ENCODE assay signal across 1 cellular context in the genomic region with DNA sequence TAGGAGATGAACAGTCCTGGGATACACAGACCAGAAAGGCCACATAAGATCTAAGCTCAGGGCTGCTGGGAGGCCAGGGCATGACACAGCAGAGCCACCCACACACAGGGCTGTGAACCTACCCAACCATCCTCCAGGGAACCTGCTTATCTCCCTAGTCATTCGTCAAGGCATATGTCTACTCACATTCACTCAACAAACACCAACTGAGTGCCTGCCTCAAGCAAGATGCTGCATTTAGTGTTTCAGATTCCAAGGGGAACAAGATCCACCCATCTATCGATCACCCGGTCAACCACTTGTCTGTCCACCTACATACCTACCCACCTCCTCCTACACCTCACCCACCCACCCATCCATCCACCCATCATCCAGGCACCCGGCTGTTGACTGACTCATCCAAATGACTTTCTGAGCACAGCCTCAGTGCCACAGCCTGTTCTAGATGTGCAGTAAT.
TF ChIP-seq lines count a peak whose summit lies in the region.

No MANE protein-coding gene starts in this region.

TF ChIP-seq in K562, 482 proteins besides CTCF, POLR2A, EP300 and RAD21 (continued from another document):
- TF ChIP-seq, protein P1, sequence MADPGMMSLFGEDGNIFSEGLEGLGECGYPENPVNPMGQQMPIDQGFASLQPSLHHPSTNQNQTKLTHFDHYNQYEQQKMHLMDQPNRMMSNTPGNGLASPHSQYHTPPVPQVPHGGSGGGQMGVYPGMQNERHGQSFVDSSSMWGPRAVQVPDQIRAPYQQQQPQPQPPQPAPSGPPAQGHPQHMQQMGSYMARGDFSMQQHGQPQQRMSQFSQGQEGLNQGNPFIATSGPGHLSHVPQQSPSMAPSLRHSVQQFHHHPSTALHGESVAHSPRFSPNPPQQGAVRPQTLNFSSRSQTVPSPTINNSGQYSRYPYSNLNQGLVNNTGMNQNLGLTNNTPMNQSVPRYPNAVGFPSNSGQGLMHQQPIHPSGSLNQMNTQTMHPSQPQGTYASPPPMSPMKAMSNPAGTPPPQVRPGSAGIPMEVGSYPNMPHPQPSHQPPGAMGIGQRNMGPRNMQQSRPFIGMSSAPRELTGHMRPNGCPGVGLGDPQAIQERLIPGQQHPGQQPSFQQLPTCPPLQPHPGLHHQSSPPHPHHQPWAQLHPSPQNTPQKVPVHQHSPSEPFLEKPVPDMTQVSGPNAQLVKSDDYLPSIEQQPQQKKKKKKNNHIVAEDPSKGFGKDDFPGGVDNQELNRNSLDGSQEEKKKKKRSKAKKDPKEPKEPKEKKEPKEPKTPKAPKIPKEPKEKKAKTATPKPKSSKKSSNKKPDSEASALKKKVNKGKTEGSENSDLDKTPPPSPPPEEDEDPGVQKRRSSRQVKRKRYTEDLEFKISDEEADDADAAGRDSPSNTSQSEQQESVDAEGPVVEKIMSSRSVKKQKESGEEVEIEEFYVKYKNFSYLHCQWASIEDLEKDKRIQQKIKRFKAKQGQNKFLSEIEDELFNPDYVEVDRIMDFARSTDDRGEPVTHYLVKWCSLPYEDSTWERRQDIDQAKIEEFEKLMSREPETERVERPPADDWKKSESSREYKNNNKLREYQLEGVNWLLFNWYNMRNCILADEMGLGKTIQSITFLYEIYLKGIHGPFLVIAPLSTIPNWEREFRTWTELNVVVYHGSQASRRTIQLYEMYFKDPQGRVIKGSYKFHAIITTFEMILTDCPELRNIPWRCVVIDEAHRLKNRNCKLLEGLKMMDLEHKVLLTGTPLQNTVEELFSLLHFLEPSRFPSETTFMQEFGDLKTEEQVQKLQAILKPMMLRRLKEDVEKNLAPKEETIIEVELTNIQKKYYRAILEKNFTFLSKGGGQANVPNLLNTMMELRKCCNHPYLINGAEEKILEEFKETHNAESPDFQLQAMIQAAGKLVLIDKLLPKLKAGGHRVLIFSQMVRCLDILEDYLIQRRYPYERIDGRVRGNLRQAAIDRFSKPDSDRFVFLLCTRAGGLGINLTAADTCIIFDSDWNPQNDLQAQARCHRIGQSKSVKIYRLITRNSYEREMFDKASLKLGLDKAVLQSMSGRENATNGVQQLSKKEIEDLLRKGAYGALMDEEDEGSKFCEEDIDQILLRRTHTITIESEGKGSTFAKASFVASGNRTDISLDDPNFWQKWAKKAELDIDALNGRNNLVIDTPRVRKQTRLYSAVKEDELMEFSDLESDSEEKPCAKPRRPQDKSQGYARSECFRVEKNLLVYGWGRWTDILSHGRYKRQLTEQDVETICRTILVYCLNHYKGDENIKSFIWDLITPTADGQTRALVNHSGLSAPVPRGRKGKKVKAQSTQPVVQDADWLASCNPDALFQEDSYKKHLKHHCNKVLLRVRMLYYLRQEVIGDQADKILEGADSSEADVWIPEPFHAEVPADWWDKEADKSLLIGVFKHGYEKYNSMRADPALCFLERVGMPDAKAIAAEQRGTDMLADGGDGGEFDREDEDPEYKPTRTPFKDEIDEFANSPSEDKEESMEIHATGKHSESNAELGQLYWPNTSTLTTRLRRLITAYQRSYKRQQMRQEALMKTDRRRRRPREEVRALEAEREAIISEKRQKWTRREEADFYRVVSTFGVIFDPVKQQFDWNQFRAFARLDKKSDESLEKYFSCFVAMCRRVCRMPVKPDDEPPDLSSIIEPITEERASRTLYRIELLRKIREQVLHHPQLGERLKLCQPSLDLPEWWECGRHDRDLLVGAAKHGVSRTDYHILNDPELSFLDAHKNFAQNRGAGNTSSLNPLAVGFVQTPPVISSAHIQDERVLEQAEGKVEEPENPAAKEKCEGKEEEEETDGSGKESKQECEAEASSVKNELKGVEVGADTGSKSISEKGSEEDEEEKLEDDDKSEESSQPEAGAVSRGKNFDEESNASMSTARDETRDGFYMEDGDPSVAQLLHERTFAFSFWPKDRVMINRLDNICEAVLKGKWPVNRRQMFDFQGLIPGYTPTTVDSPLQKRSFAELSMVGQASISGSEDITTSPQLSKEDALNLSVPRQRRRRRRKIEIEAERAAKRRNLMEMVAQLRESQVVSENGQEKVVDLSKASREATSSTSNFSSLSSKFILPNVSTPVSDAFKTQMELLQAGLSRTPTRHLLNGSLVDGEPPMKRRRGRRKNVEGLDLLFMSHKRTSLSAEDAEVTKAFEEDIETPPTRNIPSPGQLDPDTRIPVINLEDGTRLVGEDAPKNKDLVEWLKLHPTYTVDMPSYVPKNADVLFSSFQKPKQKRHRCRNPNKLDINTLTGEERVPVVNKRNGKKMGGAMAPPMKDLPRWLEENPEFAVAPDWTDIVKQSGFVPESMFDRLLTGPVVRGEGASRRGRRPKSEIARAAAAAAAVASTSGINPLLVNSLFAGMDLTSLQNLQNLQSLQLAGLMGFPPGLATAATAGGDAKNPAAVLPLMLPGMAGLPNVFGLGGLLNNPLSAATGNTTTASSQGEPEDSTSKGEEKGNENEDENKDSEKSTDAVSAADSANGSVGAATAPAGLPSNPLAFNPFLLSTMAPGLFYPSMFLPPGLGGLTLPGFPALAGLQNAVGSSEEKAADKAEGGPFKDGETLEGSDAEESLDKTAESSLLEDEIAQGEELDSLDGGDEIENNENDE (IDR thresholded peaks at IDR 0.05; ENCODE audit: low read depth, low read length) = no peak
TF ChIP-seq in K562: peak in this region for 42.
